1 cellular context compared by ENCODE assay signal in the genomic region with DNA sequence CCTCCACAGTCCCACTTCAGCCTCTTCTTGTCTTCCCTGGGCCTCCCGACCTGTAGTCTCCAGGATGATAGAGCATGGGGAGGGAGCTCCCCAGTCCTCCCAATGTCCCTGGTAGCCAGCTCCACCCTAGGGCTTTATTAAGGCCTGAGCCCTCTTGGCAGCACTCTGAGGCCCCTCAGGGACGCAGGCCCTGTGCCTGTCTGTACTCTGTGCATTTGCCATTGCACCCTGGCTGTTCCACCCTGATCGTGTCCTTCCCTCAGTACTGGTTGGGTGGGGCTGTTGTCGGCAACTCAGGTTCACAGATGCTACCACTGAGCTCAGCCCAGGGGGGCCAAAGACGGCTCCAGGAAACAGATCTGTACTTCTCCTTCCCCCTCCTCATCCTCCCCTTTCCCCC.
TF ChIP-seq lines count a peak whose summit lies in the region.

No MANE protein-coding gene starts in this region.

TF ChIP-seq in HepG2, 621 proteins besides CTCF, POLR2A, EP300 and RAD21:
- TF ChIP-seq, protein P1, sequence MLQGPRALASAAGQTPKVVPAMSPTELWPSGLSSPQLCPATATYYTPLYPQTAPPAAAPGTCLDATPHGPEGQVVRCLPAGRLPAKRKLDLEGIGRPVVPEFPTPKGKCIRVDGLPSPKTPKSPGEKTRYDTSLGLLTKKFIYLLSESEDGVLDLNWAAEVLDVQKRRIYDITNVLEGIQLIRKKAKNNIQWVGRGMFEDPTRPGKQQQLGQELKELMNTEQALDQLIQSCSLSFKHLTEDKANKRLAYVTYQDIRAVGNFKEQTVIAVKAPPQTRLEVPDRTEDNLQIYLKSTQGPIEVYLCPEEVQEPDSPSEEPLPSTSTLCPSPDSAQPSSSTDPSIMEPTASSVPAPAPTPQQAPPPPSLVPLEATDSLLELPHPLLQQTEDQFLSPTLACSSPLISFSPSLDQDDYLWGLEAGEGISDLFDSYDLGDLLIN (CRISPR knock-in tag; IDR thresholded peaks at IDR 0.05; ENCODE audit: borderline replicate concordance): no peak
- TF ChIP-seq, protein P2, sequence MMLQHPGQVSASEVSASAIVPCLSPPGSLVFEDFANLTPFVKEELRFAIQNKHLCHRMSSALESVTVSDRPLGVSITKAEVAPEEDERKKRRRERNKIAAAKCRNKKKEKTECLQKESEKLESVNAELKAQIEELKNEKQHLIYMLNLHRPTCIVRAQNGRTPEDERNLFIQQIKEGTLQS (CRISPR knock-in tag; IDR thresholded peaks at IDR 0.05): no peak
- TF ChIP-seq AKAP8 (CRISPR knock-in tag; IDR thresholded peaks at IDR 0.05) (no peak), ZNF274 (CRISPR knock-in tag; IDR thresholded peaks at IDR 0.05) (no peak), TARDBP (CRISPR knock-in tag; IDR thresholded peaks at IDR 0.05) (no peak), ZMYM4 (CRISPR knock-in tag; IDR thresholded peaks at IDR 0.05) (no peak), DR1 (CRISPR knock-in tag; IDR thresholded peaks at IDR 0.05) (no peak), ZNF850 (CRISPR knock-in tag; conservative IDR thresholded peaks at IDR 0.05) (no peak), HIVEP1 (CRISPR knock-in tag; IDR thresholded peaks at IDR 0.05) (no peak), ZBTB1 (CRISPR knock-in tag; IDR thresholded peaks at IDR 0.05; ENCODE audit: borderline replicate concordance) (no peak), ARHGAP35 (CRISPR knock-in tag; IDR thresholded peaks at IDR 0.05; ENCODE audit: borderline replicate concordance) (no peak), ATAD3A (CRISPR knock-in tag; IDR thresholded peaks at IDR 0.05) (no peak), ZNF761 (CRISPR knock-in tag; conservative IDR thresholded peaks at IDR 0.05) (no peak), ZNF543 (CRISPR knock-in tag; IDR thresholded peaks at IDR 0.05) (no peak), ZNF670 (CRISPR knock-in tag; IDR thresholded peaks at IDR 0.05; ENCODE audit: borderline replicate concordance) (no peak), PHF8 (CRISPR knock-in tag; IDR thresholded peaks at IDR 0.05) (no peak), ZNF773 (CRISPR knock-in tag; IDR thresholded peaks at IDR 0.05; ENCODE audit: borderline replicate concordance) (no peak)
- TF ChIP-seq, protein P3, sequence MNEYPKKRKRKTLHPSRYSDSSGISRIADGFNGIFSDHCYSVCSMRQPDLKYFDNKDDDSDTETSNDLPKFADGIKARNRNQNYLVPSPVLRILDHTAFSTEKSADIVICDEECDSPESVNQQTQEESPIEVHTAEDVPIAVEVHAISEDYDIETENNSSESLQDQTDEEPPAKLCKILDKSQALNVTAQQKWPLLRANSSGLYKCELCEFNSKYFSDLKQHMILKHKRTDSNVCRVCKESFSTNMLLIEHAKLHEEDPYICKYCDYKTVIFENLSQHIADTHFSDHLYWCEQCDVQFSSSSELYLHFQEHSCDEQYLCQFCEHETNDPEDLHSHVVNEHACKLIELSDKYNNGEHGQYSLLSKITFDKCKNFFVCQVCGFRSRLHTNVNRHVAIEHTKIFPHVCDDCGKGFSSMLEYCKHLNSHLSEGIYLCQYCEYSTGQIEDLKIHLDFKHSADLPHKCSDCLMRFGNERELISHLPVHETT (CRISPR knock-in tag; conservative IDR thresholded peaks at IDR 0.05): no peak
